15 cellular contexts compared by ENCODE assay signal in genomic region chr6:138541793-138542481, GRCh38. TPM values are rescaled to one million over a fixed set of nuclear protein-coding genes. Genes with fewer than 3 reads are reported as not detected.
DNase-seq lines count a peak whose midpoint lies in the region; ATAC-seq and TF ChIP-seq lines count a peak whose summit lies in the region.
"Had no signal": no experiment of that assay in that cellular context is flagged by ENCODE, and none has a peak within 500 bp of the region (broad histone marks: within the 10 kb centered on the region; RNA-seq: fewer than 3 reads in every experiment).

No MANE protein-coding gene starts in this region.

- intact Hi-C loops in left ventricle myocardium inferior (cut with micrococcal nuclease) = no loop called here
- intact Hi-C loops in cardiac septum (cut with DNase I) = no loop called here
- intact Hi-C loops in mucosa of descending colon (cut with DNase I, micrococcal nuclease) = no loop called here

- 93% methylated on average over 5 to 6 of the region's 6 CpGs for WGBS in endodermal cell (ENCODE audit: insufficient coverage in 1 of 2, insufficient read length in 1 of 2), 2 experiments

- H3K27ac Mint-ChIP-seq in endodermal cell = peak overlapping the region; percentile 53
- H3K27ac Mint-ChIP-seq: activated CD4-positive, alpha-beta T cell treated with anti-CD3 and anti-CD28 coated beads, Interleukin-2, amount 10 ng/mL, durations not matched to agents 24 days and 14 days had no signal

- no peak overlapping the region for H3K4me3 Mint-ChIP-seq in endodermal cell
- H3K4me3 Mint-ChIP-seq: activated CD4-positive, alpha-beta T cell treated with anti-CD3 and anti-CD28 coated beads, Interleukin-2, amount 10 ng/mL, durations not matched to agents 24 days and 14 days had no signal

- no peaks in the 10 kb centered on the region for H3K36me3 Mint-ChIP-seq in endodermal cell (ENCODE audit: low read depth)

- no peaks in the 10 kb centered on the region for H3K36me3 ChIP-seq in left ventricle myocardium inferior
- H3K36me3 ChIP-seq in endodermal cell (ENCODE audit: control insufficient read depth, insufficient read depth, low read length) = no peaks in the 10 kb centered on the region
- no peaks in the 10 kb centered on the region for H3K36me3 ChIP-seq in mucosa of descending colon (ENCODE audit: low read depth)

- no peak for TF ChIP-seq POLR2A in GM18505 (IDR thresholded peaks at IDR 0.05; ENCODE audit: borderline replicate concordance, extremely low read depth, insufficient read depth, insufficient read length)

- H3K4me1 Mint-ChIP-seq in endodermal cell = peaks cover 81% of the 10 kb centered on the region

- no peaks in the 10 kb centered on the region for H3K27me3 Mint-ChIP-seq in endodermal cell (ENCODE audit: insufficient read depth)

- no peak overlapping the region for H3K9ac ChIP-seq in endodermal cell (ENCODE audit: extremely low read depth, low read length, poor library complexity, severe bottlenecking)

- H3K9me3 ChIP-seq in left ventricle myocardium inferior (replicated peaks) (no peaks in the 10 kb centered on the region), endodermal cell (ENCODE audit: control insufficient read depth, low read length) (no peaks in the 10 kb centered on the region), mucosa of descending colon (no peaks in the 10 kb centered on the region)

- H3K4me3 ChIP-seq in left ventricle myocardium inferior = peak overlapping the region; percentile 65
- H3K4me3 ChIP-seq in endodermal cell (ENCODE audit: low read length) = no peak overlapping the region
- no peak overlapping the region for H3K4me3 ChIP-seq in mucosa of descending colon

- no peak for TF ChIP-seq CTCF in left ventricle myocardium inferior (IDR thresholded peaks at IDR 0.05; ENCODE audit: borderline replicate concordance)
- no peak for TF ChIP-seq CTCF in endodermal cell (conservative IDR thresholded peaks at IDR 0.05)
- TF ChIP-seq CTCF in mucosa of descending colon (IDR thresholded peaks at IDR 0.05) = no peak

- H3K4me1 ChIP-seq in left ventricle myocardium inferior (peaks cover 78% of the 10 kb centered on the region), endodermal cell (ENCODE audit: control insufficient read depth, insufficient read depth, low read length) (peaks cover 47% of the 10 kb centered on the region), mucosa of descending colon (ENCODE audit: low read depth) (no peaks in the 10 kb centered on the region)

- peak overlapping the region; percentile 83 for H3K27ac ChIP-seq in left ventricle myocardium inferior (replicated peaks)
- no peak overlapping the region for H3K27ac ChIP-seq in endodermal cell (ENCODE audit: low read depth, low read length)

- no peak for DNase-seq in left ventricle myocardium inferior
- no peak for DNase-seq in cardiac septum (ENCODE audit: low spot score)
- no peak for DNase-seq in endodermal cell
- no peak for DNase-seq in mucosa of descending colon
- DNase-seq in NCI-H1436 (lab: John Stamatoyannopoulos, UW) = no peak
- DNase-seq: activated CD4-positive, alpha-beta T cell treated with anti-CD3 and anti-CD28 coated beads, Interleukin-2, amount 10 ng/mL, durations not matched to agents 24 days and 14 days; cortex of kidney; left cardiac atrium; NCI-H1436 treated with DMSO at 0.1 percent for 48 hours; posterior cingulate gyrus; T-helper 1 cell had no signal

- H3K27me3 ChIP-seq in left ventricle myocardium inferior (ENCODE audit: low read depth) (no peaks in the 10 kb centered on the region), endodermal cell (ENCODE audit: control insufficient read depth, insufficient read depth, low read length, poor library complexity, severe bottlenecking) (no peaks in the 10 kb centered on the region)

- H3K9me3 Mint-ChIP-seq in endodermal cell = no peaks in the 10 kb centered on the region
- H3K9me3 Mint-ChIP-seq: activated CD4-positive, alpha-beta T cell treated with anti-CD3 and anti-CD28 coated beads, Interleukin-2, amount 10 ng/mL, durations not matched to agents 24 days and 14 days had no signal

- ATAC-seq in mucosa of descending colon (peak; percentile 29), GM18505 (IDR thresholded peaks at IDR 0.05; ENCODE audit: unreplicated experiment) (no peak), GM21619 (IDR thresholded peaks at IDR 0.05; ENCODE audit: unreplicated experiment) (no peak), HG02571 (IDR thresholded peaks at IDR 0.05; ENCODE audit: unreplicated experiment) (no peak)
- ATAC-seq: HCT116 had no signal

RNA-seq across cellular contexts. Expression of gene NHSL1, which starts 42.6 kb away (rescaled TPM):
- 44.7 TPM for total RNA-seq in left ventricle myocardium inferior
- total RNA-seq in cardiac septum = 88.2 TPM
- 10 to 100 TPM; 16.3 to 17.5 TPM for total RNA-seq in endodermal cell
- 37.8 TPM for polyA plus RNA-seq in endodermal cell (2013, experiment 1 of 2)
- polyA plus RNA-seq in endodermal cell (2013, experiment 2 of 2) = 25.3 TPM
- total RNA-seq in mucosa of descending colon = 100 to 1,000 TPM in 2 of 3 donors, 10 to 100 TPM in 1; 53.1 to 155 (median 107) TPM
